In the genomic region with DNA sequence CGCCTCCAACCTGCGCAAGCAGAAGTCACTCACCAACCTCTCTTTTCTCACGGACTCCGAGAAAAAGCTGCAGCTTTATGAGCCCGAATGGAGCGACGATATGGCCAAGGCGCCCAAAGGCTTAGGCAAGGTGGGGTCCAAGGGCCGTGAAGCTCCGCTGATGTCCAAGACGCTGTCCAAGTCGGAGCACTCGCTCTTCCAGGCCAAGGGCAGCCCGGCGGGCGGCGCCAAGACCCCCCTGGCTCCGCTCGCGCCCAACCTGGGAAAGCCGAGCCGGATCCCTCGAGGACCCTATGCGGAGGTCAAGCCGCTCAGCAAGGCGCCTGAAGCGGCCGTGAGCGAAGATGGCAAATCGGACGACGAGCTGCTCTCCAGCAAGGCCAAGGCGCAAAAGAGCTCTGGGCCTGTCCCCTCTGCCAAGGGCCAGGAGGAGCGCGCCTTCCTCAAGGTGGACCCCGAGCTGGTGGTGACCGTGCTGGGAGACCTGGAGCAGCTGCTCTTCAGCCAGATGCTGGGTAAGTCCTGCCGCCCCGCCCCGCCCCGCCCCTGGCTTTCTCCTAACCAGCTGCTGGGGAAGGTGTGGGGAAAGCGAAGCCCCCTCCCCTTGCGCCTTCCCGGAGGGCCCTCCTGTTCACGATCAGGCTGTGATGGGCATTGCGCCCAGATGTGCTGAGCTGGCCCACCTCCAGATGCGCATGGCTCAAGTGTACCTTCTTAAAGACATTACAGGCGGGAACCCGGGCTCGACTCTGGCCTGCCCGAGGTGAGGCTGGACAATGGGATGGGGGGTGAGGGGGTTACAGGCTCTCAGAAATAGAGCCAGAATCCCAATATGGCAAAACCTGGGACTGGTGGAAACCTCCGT, we compare ENCODE assay signal across 1 cellular context.
TF ChIP-seq lines count a peak whose summit lies in the region.

No MANE protein-coding gene starts in this region.

TF ChIP-seq in WTC11, 78 proteins besides CTCF, POLR2A, EP300 and RAD21 (continued from another document and continues in another):
- TF ChIP-seq, protein P1, sequence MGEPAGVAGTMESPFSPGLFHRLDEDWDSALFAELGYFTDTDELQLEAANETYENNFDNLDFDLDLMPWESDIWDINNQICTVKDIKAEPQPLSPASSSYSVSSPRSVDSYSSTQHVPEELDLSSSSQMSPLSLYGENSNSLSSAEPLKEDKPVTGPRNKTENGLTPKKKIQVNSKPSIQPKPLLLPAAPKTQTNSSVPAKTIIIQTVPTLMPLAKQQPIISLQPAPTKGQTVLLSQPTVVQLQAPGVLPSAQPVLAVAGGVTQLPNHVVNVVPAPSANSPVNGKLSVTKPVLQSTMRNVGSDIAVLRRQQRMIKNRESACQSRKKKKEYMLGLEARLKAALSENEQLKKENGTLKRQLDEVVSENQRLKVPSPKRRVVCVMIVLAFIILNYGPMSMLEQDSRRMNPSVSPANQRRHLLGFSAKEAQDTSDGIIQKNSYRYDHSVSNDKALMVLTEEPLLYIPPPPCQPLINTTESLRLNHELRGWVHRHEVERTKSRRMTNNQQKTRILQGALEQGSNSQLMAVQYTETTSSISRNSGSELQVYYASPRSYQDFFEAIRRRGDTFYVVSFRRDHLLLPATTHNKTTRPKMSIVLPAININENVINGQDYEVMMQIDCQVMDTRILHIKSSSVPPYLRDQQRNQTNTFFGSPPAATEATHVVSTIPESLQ (CRISPR knock-in tag; IDR thresholded peaks at IDR 0.05): no peak
- TF ChIP-seq ZNF232 (CRISPR knock-in tag; IDR thresholded peaks at IDR 0.05) (peak; percentile 32; the same call in 1 of the 2 replicates), SMAD3 (CRISPR knock-in tag; IDR thresholded peaks at IDR 0.05; ENCODE audit: borderline replicate concordance) (no peak), ZNF219 (CRISPR knock-in tag; IDR thresholded peaks at IDR 0.05; ENCODE audit: borderline replicate concordance) (peak; percentile 38; the same call in 1 of the 2 replicates), SMAD4 (CRISPR knock-in tag; IDR thresholded peaks at IDR 0.05) (no peak), TCF7 (CRISPR knock-in tag; IDR thresholded peaks at IDR 0.05; ENCODE audit: low read depth) (no peak), PRDM15 (CRISPR knock-in tag; IDR thresholded peaks at IDR 0.05) (no peak), TEAD4 (CRISPR knock-in tag; IDR thresholded peaks at IDR 0.05) (no peak), AR (CRISPR knock-in tag; IDR thresholded peaks at IDR 0.05) (no peak), ARID4B (CRISPR knock-in tag; IDR thresholded peaks at IDR 0.05; ENCODE audit: borderline replicate concordance) (peak; percentile 82; the same call in 1 of the 2 replicates), CREB1 (CRISPR knock-in tag; IDR thresholded peaks at IDR 0.05) (no peak), RORB (CRISPR knock-in tag; IDR thresholded peaks at IDR 0.05) (no peak), GRHL2 (CRISPR knock-in tag; IDR thresholded peaks at IDR 0.05; ENCODE audit: insufficient replicate concordance, severe bottlenecking) (no peak), ATF3 (CRISPR knock-in tag; conservative IDR thresholded peaks at IDR 0.05) (no peak), IRF1 (CRISPR knock-in tag; IDR thresholded peaks at IDR 0.05) (no peak), MLX (CRISPR knock-in tag; IDR thresholded peaks at IDR 0.05) (no peak), ETV6 (CRISPR knock-in tag; IDR thresholded peaks at IDR 0.05) (0 out of 2 replicates have a peak, but pooled peaks have one; percentile 49), ESRRA (CRISPR knock-in tag; IDR thresholded peaks at IDR 0.05; ENCODE audit: borderline replicate concordance) (no peak), MYBL2 (CRISPR knock-in tag; IDR thresholded peaks at IDR 0.05) (peak; percentile 28; the same call in 1 of the 2 replicates), CREM (CRISPR knock-in tag; IDR thresholded peaks at IDR 0.05) (no peak), ZNF317 (CRISPR knock-in tag; IDR thresholded peaks at IDR 0.05; ENCODE audit: borderline replicate concordance, low read depth) (no peak), FOXP1 (CRISPR knock-in tag; IDR thresholded peaks at IDR 0.05; ENCODE audit: borderline replicate concordance) (0 out of 2 replicates have a peak, but pooled peaks have one; percentile 5)
- TF ChIP-seq, protein P2, sequence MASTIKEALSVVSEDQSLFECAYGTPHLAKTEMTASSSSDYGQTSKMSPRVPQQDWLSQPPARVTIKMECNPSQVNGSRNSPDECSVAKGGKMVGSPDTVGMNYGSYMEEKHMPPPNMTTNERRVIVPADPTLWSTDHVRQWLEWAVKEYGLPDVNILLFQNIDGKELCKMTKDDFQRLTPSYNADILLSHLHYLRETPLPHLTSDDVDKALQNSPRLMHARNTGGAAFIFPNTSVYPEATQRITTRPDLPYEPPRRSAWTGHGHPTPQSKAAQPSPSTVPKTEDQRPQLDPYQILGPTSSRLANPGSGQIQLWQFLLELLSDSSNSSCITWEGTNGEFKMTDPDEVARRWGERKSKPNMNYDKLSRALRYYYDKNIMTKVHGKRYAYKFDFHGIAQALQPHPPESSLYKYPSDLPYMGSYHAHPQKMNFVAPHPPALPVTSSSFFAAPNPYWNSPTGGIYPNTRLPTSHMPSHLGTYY (CRISPR knock-in tag; IDR thresholded peaks at IDR 0.05): no peak
- TF ChIP-seq, protein P3, sequence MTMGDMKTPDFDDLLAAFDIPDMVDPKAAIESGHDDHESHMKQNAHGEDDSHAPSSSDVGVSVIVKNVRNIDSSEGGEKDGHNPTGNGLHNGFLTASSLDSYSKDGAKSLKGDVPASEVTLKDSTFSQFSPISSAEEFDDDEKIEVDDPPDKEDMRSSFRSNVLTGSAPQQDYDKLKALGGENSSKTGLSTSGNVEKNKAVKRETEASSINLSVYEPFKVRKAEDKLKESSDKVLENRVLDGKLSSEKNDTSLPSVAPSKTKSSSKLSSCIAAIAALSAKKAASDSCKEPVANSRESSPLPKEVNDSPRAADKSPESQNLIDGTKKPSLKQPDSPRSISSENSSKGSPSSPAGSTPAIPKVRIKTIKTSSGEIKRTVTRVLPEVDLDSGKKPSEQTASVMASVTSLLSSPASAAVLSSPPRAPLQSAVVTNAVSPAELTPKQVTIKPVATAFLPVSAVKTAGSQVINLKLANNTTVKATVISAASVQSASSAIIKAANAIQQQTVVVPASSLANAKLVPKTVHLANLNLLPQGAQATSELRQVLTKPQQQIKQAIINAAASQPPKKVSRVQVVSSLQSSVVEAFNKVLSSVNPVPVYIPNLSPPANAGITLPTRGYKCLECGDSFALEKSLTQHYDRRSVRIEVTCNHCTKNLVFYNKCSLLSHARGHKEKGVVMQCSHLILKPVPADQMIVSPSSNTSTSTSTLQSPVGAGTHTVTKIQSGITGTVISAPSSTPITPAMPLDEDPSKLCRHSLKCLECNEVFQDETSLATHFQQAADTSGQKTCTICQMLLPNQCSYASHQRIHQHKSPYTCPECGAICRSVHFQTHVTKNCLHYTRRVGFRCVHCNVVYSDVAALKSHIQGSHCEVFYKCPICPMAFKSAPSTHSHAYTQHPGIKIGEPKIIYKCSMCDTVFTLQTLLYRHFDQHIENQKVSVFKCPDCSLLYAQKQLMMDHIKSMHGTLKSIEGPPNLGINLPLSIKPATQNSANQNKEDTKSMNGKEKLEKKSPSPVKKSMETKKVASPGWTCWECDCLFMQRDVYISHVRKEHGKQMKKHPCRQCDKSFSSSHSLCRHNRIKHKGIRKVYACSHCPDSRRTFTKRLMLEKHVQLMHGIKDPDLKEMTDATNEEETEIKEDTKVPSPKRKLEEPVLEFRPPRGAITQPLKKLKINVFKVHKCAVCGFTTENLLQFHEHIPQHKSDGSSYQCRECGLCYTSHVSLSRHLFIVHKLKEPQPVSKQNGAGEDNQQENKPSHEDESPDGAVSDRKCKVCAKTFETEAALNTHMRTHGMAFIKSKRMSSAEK (CRISPR knock-in tag; IDR thresholded peaks at IDR 0.05; ENCODE audit: borderline replicate concordance): no peak
- TF ChIP-seq, protein P4, sequence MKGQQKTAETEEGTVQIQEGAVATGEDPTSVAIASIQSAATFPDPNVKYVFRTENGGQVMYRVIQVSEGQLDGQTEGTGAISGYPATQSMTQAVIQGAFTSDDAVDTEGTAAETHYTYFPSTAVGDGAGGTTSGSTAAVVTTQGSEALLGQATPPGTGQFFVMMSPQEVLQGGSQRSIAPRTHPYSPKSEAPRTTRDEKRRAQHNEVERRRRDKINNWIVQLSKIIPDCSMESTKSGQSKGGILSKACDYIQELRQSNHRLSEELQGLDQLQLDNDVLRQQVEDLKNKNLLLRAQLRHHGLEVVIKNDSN (CRISPR knock-in tag; IDR thresholded peaks at IDR 0.05): no peak
